16 cellular contexts compared by ENCODE assay signal in genomic region chr9:79352322-79352721, GRCh38.
"Had no signal": no experiment of that assay in that cellular context is flagged by ENCODE, and none has a peak within 500 bp of the region (broad histone marks: within the 10 kb centered on the region; RNA-seq: fewer than 3 reads in every experiment).

No MANE protein-coding gene starts in this region.

- H3K9me3 ChIP-seq: colonic mucosa, heart right ventricle, mucosa of descending colon, upper lobe of left lung, uterus had no signal

- H3K36me3 ChIP-seq: colonic mucosa, heart right ventricle, upper lobe of left lung, uterus had no signal

- H3K4me3 ChIP-seq: colonic mucosa, heart right ventricle, mucosa of descending colon, smooth muscle cell, upper lobe of left lung, uterus had no signal

- H3K27me3 ChIP-seq: colonic mucosa, heart right ventricle, upper lobe of left lung, uterus had no signal

- H3K27ac ChIP-seq: colonic mucosa, heart right ventricle, upper lobe of left lung, uterus had no signal

- DNase-seq: colonic mucosa; effector CD4-positive, alpha-beta T cell; foreskin melanocyte; heart right ventricle; hypothalamus; islet precursor cell; mammary epithelial cell; mucosa of descending colon; naive thymus-derived CD8-positive, alpha-beta T cell; posterior cingulate gyrus; right cardiac atrium; stimulated activated CD4-positive, alpha-beta T cell treated with anti-CD3 and anti-CD28 coated beads, Interleukin-2, amount 100 ng/mL, for 48 hours; stimulated activated naive CD4-positive, alpha-beta T cell treated with Interleukin-2 at 50 U/mL for 16 hours; upper lobe of left lung; uterus had no signal

- H3K4me1 ChIP-seq: colonic mucosa, upper lobe of left lung, uterus had no signal
